10 cellular contexts compared by ENCODE assay signal in the genomic region with DNA sequence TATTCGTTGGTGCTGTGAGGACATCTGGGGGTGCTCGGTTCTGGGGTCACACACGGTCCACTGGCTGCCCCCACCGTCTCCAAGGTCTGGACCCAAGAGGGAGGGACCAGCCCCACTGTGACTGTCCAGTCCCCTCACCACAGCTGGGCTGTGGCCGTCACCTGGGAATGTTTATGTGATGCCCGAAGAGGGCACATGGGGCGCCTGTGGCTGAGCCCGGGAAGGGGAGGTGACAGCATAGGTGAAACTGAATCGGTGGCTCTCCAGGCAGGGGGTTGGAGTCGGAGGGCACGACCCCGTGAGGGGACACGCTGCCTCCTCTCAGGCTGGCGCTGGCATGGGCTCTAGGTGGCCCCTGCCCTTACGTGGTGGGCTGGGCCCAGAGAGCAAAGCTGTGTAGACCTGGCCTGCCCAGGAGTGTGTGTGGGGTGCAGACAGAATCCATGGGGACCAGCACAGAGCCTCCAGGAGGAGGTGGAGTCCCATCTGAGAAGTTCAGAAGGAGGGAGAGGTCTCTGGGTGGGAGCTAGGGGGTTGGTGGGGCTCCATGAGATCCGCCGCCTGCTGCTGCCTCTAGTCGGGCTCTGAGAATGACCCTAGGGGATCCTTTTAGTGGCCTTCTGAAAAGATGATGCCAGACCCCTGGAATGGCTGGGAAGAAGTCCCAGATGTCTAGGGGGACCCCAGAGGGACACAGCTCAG. TPM values are rescaled to one million over a fixed set of nuclear protein-coding genes. Genes with fewer than 3 reads are reported as not detected.
A peak's percentile ranks its signal among the peaks of the same experiment; 100 is the strongest.
DNase-seq lines count a peak whose midpoint lies in the region; ATAC-seq and TF ChIP-seq lines count a peak whose summit lies in the region.
"Had no signal": no experiment of that assay in that cellular context is flagged by ENCODE, and none has a peak within 500 bp of the region (broad histone marks: within the 10 kb centered on the region; RNA-seq: fewer than 3 reads in every experiment).

No MANE protein-coding gene starts in this region.

- no peak overlapping the region for H2BK120ac ChIP-seq in mesenchymal stem cell (ENCODE audit: low read depth, low read length)

- H3K4me1 ChIP-seq in mesenchymal stem cell (ENCODE audit: control insufficient read depth, insufficient read depth, low read depth, low read length) (peaks cover 42% of the 10 kb centered on the region), transverse colon (peaks cover 8 to 42% (median 27%) of the 10 kb centered on the region in 4 donors)

- peak overlapping the region in 1 of 2 experiments; percentile 1 for H3K18ac ChIP-seq in mesenchymal stem cell (ENCODE audit: low read depth in 1 of 2, low read length in 2 of 2)

- H3K4me3 Mint-ChIP-seq in activated naive CD4-positive, alpha-beta T cell treated with anti-CD3 and anti-CD28 coated beads, Interleukin-2, amount 10 ng/mL, durations not matched to agents 7 days and 5 days = peak overlapping the region; percentile 61
- peak overlapping the region; percentile 58 for H3K4me3 Mint-ChIP-seq in central memory CD8-positive, alpha-beta T cell

- H3K27ac Mint-ChIP-seq in activated naive CD4-positive, alpha-beta T cell treated with anti-CD3 and anti-CD28 coated beads, Interleukin-2, amount 10 ng/mL, durations not matched to agents 7 days and 5 days = no peak overlapping the region
- no peak overlapping the region for H3K27ac Mint-ChIP-seq in central memory CD8-positive, alpha-beta T cell (ENCODE audit: low read depth)

- H3K9me3 ChIP-seq in mesenchymal stem cell (ENCODE audit: control insufficient read depth, low read length) (peaks cover 12% of the 10 kb centered on the region), transverse colon (peaks cover 0 to 3% of the 10 kb centered on the region in 2 donors)

- H3K36me3 Mint-ChIP-seq in activated naive CD4-positive, alpha-beta T cell treated with anti-CD3 and anti-CD28 coated beads, Interleukin-2, amount 10 ng/mL, durations not matched to agents 7 days and 5 days = peaks cover 3% of the 10 kb centered on the region
- H3K36me3 Mint-ChIP-seq in central memory CD8-positive, alpha-beta T cell (ENCODE audit: insufficient read depth) = no peaks in the 10 kb centered on the region

- H3K36me3 ChIP-seq in mesenchymal stem cell (ENCODE audit: control insufficient read depth in 1 of 2, insufficient read depth in 2 of 2, low read depth in 1 of 2, low read length in 2 of 2) (peaks cover 0 to 33% of the 10 kb centered on the region in 2 experiments), transverse colon (no peaks in the 10 kb centered on the region)

- H3K4me2 ChIP-seq in mesenchymal stem cell (ENCODE audit: low read length, poor library complexity, severe bottlenecking) = peak overlapping the region; percentile 90

- TF ChIP-seq EP300 in transverse colon (IDR thresholded peaks at IDR 0.05; ENCODE audit: low read depth) = no peak

- H4K91ac ChIP-seq in mesenchymal stem cell (ENCODE audit: low read length) = no peak overlapping the region

- peak overlapping the region; percentile 4 for H2BK15ac ChIP-seq in mesenchymal stem cell (ENCODE audit: low read depth, poor library complexity, severe bottlenecking)

- H3K14ac ChIP-seq in mesenchymal stem cell (ENCODE audit: low read length in 2 of 2) = peak overlapping the region in 1 of 2 experiments; percentile 72

- no peak overlapping the region for H2AK5ac ChIP-seq in mesenchymal stem cell (ENCODE audit: low read length, severe bottlenecking)

- peak overlapping the region in 1 of 2 experiments; percentile 18 for H3K23ac ChIP-seq in mesenchymal stem cell (ENCODE audit: low read length in 2 of 2)

- CTCF ChIA-PET in activated naive CD4-positive, alpha-beta T cell treated with anti-CD3 and anti-CD28 coated beads, Interleukin-2, amount 10 ng/mL, durations not matched to agents 7 days and 5 days (lab: Charles Lee) = no interaction called here

- H3K9me3 Mint-ChIP-seq in activated naive CD4-positive, alpha-beta T cell treated with anti-CD3 and anti-CD28 coated beads, Interleukin-2, amount 10 ng/mL, durations not matched to agents 7 days and 5 days = no peaks in the 10 kb centered on the region
- H3K9me3 Mint-ChIP-seq in central memory CD8-positive, alpha-beta T cell = no peaks in the 10 kb centered on the region

- H2AFZ ChIP-seq in mesenchymal stem cell (ENCODE audit: low read depth, low read length) = no peak overlapping the region

- peaks cover 33% of the 10 kb centered on the region for H3K79me1 ChIP-seq in mesenchymal stem cell (replicated peaks; ENCODE audit: low read length, poor library complexity, severe bottlenecking)

- TF ChIP-seq POLR2A in transverse colon (IDR thresholded peaks at IDR 0.05) = no peak

- H4K8ac ChIP-seq in mesenchymal stem cell (ENCODE audit: low read length) = no peak overlapping the region

- no peak overlapping the region for H3K4ac ChIP-seq in mesenchymal stem cell (ENCODE audit: low read depth in 1 of 2, low read length in 2 of 2)

- no peak overlapping the region for H3K27ac ChIP-seq in mesenchymal stem cell (ENCODE audit: low read length, poor library complexity, severe bottlenecking)
- peak overlapping the region; percentile 68 to 89 (median 88) for H3K27ac ChIP-seq in transverse colon

- WGBS in mesenchymal stem cell = 82% methylated on average over 18 of the region's 18 CpGs
- WGBS in transverse colon (ENCODE audit: low coverage in 1 of 2), 2 donors = 64% methylated on average over 14 of the region's 18 CpGs; no CpG with 5 or more reads in 1 of the 2 donors

- peaks cover 21% of the 10 kb centered on the region for H3K4me1 Mint-ChIP-seq in activated naive CD4-positive, alpha-beta T cell treated with anti-CD3 and anti-CD28 coated beads, Interleukin-2, amount 10 ng/mL, durations not matched to agents 7 days and 5 days
- H3K4me1 Mint-ChIP-seq in central memory CD8-positive, alpha-beta T cell = peaks cover 4% of the 10 kb centered on the region

- in situ Hi-C loops in transverse colon (cut with MboI; ENCODE audit: low pct_ligation_motif_present in 1 of 4, low pct_unique_long_range_greater_than_20kb in 1 of 4, low sequenced_read_pairs in 3 of 4) = no loop called here

- peak overlapping the region in 1 of 2 experiments; percentile 43 for H2BK12ac ChIP-seq in mesenchymal stem cell (ENCODE audit: low read length in 2 of 2)

- intact Hi-C loops in transverse colon (cut with DNase I; ENCODE audit: low total_unique reads) = loop anchor here (5.0 kb wide), 1 partner anchor 53 kb away; a partner anchor contains a TSS

- no peak overlapping the region for H2BK5ac ChIP-seq in mesenchymal stem cell (ENCODE audit: low read depth, low read length, poor library complexity, severe bottlenecking)

- H3K4me3 ChIP-seq in mesenchymal stem cell (ENCODE audit: insufficient read depth in 1 of 2, low read depth in 1 of 2, low read length in 2 of 2) = peak overlapping the region; percentile 19 to 78
- H3K4me3 ChIP-seq in transverse colon = peak overlapping the region in 3 of 4 donors; percentile 67 to 80 (median 70)

- TF ChIP-seq CTCF in transverse colon (IDR thresholded peaks at IDR 0.05) = no peak

- DNase-seq in activated naive CD4-positive, alpha-beta T cell treated with anti-CD3 and anti-CD28 coated beads, Interleukin-2, amount 10 ng/mL, durations not matched to agents 7 days and 5 days = no peak
- no peak for DNase-seq in activated naive CD4-positive, alpha-beta T cell (lab: John Stamatoyannopoulos, UW)
- no peak for DNase-seq in central memory CD8-positive, alpha-beta T cell (ENCODE audit: low spot score in 2 of 2)
- DNase-seq in mesenchymal stem cell (no peak), transverse colon (no peak), NCI-H128 (lab: John Stamatoyannopoulos, UW; ENCODE audit: unreplicated experiment) (no peak)
- DNase-seq in effector CD4-positive, alpha-beta T cell = no peak
- DNase-seq: activated gamma-delta T cell, OCI-M1 had no signal

- H3K9ac ChIP-seq in mesenchymal stem cell (ENCODE audit: low read length) = peak overlapping the region; percentile 21

- H3K27me3 ChIP-seq in mesenchymal stem cell (ENCODE audit: control insufficient read depth in 1 of 2, insufficient read depth in 1 of 2, low read length in 2 of 2) (peaks cover 0 to 5% of the 10 kb centered on the region in 2 experiments), transverse colon (peaks cover 26% of the 10 kb centered on the region)

- H3K27me3 Mint-ChIP-seq in activated naive CD4-positive, alpha-beta T cell treated with anti-CD3 and anti-CD28 coated beads, Interleukin-2, amount 10 ng/mL, durations not matched to agents 7 days and 5 days = peaks cover 62% of the 10 kb centered on the region
- H3K27me3 Mint-ChIP-seq in central memory CD8-positive, alpha-beta T cell = peaks cover 30% of the 10 kb centered on the region

- ATAC-seq in central memory CD8-positive, alpha-beta T cell (replicated peaks; ENCODE audit: extremely low read depth, poor library complexity, severe bottlenecking) = no peak
- no peak for ATAC-seq in HG02623 (IDR thresholded peaks at IDR 0.05; ENCODE audit: unreplicated experiment)

RNA-seq across cellular contexts. Expression of a gene that starts 1.8 kb away (rescaled TPM):
- polyA plus RNA-seq in mesenchymal stem cell (2013, experiment 1 of 2) = 16.6 TPM
- polyA plus RNA-seq in mesenchymal stem cell (2013, experiment 2 of 2) = 17.5 TPM
- 10 to 100 TPM; 21.0 to 84.2 (median 24.4) TPM for total RNA-seq in transverse colon

RNA-seq across cellular contexts. Expression of a gene that starts 51.9 kb away (rescaled TPM):
- 86.3 TPM for polyA plus RNA-seq in mesenchymal stem cell (2013, experiment 1 of 2)
- 82.9 TPM for polyA plus RNA-seq in mesenchymal stem cell (2013, experiment 2 of 2)
- total RNA-seq in transverse colon = 100 to 1,000 TPM; 159 to 427 (median 205) TPM
